In the genomic region with DNA sequence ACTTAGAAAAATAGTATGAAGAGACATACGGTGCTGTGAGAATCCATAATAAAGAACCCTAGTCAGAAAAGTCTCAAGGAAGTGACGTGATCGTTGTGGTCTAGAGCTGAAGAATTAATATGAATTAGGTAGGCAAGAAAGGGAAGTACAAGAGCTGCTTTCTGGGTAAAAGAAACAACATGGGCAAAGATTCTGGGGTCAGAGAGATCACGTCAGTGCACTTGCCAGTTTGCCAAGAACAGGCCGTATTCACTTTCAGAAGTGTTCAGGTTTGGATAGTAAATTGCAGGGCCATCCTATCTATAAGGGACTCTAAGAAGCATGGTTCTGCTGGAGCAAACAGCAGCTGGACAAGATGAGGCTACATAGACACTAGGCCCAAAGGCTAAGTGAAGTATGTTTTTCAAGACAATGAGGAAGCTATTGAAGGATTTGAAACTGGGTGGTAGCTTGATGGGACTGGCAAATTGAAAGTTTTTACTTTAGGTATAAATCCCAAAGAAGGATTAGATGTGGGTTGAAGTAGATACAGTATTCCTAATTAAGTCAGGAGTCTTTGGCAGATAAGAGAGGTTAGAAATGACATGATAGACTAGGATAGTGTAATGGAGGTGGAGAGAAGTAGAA, we compare ENCODE assay signal across 7 cellular contexts. TPM values are rescaled to one million over a fixed set of nuclear protein-coding genes. Genes with fewer than 3 reads are reported as not detected.
A peak's percentile ranks its signal among the peaks of the same experiment; 100 is the strongest.
DNase-seq lines count a peak whose midpoint lies in the region; ATAC-seq and TF ChIP-seq lines count a peak whose summit lies in the region.

No MANE protein-coding gene starts in this region.

- DNase-seq in HFFc6: no peak
- DNase-seq in OCI-M1 (lab: John Stamatoyannopoulos, UW): peak; percentile 50
- no peak for DNase-seq in NCI-H187 (lab: John Stamatoyannopoulos, UW)
- DNase-seq in GM23248: no peak
- DNase-seq in NCI-H146 treated with DMSO at 0.1 percent for 48 hours (lab: John Stamatoyannopoulos, UW; ENCODE audit: unreplicated experiment): no peak

- peaks cover 46% of the 10 kb centered on the region for H3F3A ChIP-seq in GM23248 (ENCODE audit: insufficient read depth)

- 98 to 99% methylated on average over 5 of the region's 5 CpGs for WGBS in GM23248 (ENCODE audit: low coverage in 1 of 2, low lambda C conversion rate in 2 of 2, missing lambda C conversion rate in 2 of 2), 2 experiments

- H3K4me2 ChIP-seq in GM23248 (ENCODE audit: unreplicated experiment): no peak overlapping the region

- TF ChIP-seq CTCF in HFFc6 (IDR thresholded peaks at IDR 0.05): no peak

- H3K27ac Mint-ChIP-seq in HFFc6: 0 out of 2 replicates have a peak overlapping the region, but pooled peaks have one; percentile 1

- peaks cover 45% of the 10 kb centered on the region for H3K4me1 Mint-ChIP-seq in HFFc6 (ENCODE audit: low read depth)

- no peaks in the 10 kb centered on the region for H3K9me2 ChIP-seq in GM23248 (ENCODE audit: insufficient read depth)

- H3K4me3 Mint-ChIP-seq in HFFc6: no peak overlapping the region

- no peaks in the 10 kb centered on the region for H3K9me3 ChIP-seq in muscle layer of duodenum (ENCODE audit: control insufficient read depth in 1 of 2, low read length in 2 of 2)
- H3K9me3 ChIP-seq in GM23248 (ENCODE audit: low read depth): no peaks in the 10 kb centered on the region

- H3K9ac ChIP-seq in GM23248: no peak overlapping the region

- peaks cover 4% of the 10 kb centered on the region for H3K27me3 Mint-ChIP-seq in HFFc6 (ENCODE audit: insufficient read depth)

- in situ Hi-C loops in GM23248 (cut with MboI): no loop called here

- no peaks in the 10 kb centered on the region for H3K9me3 Mint-ChIP-seq in HFFc6

- H3K4me3 ChIP-seq in muscle layer of duodenum (ENCODE audit: low read depth in 1 of 2, low read length in 2 of 2) (no peak overlapping the region), GM23248 (no peak overlapping the region)

- H2AFZ ChIP-seq in GM23248: no peak overlapping the region

- H4K20me1 ChIP-seq in GM23248 (ENCODE audit: insufficient read depth): peaks cover 17% of the 10 kb centered on the region; the same call in 1 of the 2 replicates

- H3K27me3 ChIP-seq in muscle layer of duodenum (ENCODE audit: low read depth, low read length): no peaks in the 10 kb centered on the region
- no peaks in the 10 kb centered on the region for H3K27me3 ChIP-seq in GM23248 (replicated peaks; ENCODE audit: insufficient read depth)

- H3K36me3 ChIP-seq in muscle layer of duodenum (ENCODE audit: control insufficient read depth in 1 of 2, insufficient read depth in 2 of 2, low read length in 2 of 2): peaks cover 0 to 7% of the 10 kb centered on the region in 2 donors
- H3K36me3 ChIP-seq in GM23248 (ENCODE audit: low read depth): no peaks in the 10 kb centered on the region

- no peaks in the 10 kb centered on the region for H3K36me3 Mint-ChIP-seq in HFFc6 (ENCODE audit: low read depth)

- ATAC-seq in GM18519 (IDR thresholded peaks at IDR 0.05; ENCODE audit: low FRiP score, unreplicated experiment): peak; percentile 28

- peaks cover 9 to 46% of the 10 kb centered on the region in 2 donors for H3K4me1 ChIP-seq in muscle layer of duodenum (ENCODE audit: control insufficient read depth in 1 of 2, insufficient read depth in 2 of 2, low read length in 2 of 2)
- H3K4me1 ChIP-seq in GM23248 (ENCODE audit: insufficient read depth): peaks cover 42% of the 10 kb centered on the region

- H3K79me2 ChIP-seq in GM23248 (ENCODE audit: insufficient read depth): peaks cover 71% of the 10 kb centered on the region

- H3K27ac ChIP-seq in muscle layer of duodenum (ENCODE audit: low read length) (peak overlapping the region; percentile 67), GM23248 (no peak overlapping the region)

RNA-seq across cellular contexts. Expression of gene CHD1, which starts 4.8 kb away (rescaled TPM):
- 10 to 100 TPM; 18.1 to 25.0 (median 20.8) TPM for total RNA-seq in HFFc6 (2021; fragmentation: NEBNext Ultra II Directional; extraction: Animal tissue kit (Norgen Biotek cat#: 25700))
- 24.3 and 28.1 TPM in 2 replicates for total RNA-seq in GM23248 (2014; rRNA removed; shearing (Covaris generic))
- polyA plus RNA-seq in GM23248 (2016; fragmentation: Nextera tagmentation; extraction: Ambion mirVana): 8.3 and 11.1 TPM in 2 replicates
